Comparison of ENCODE assay signal across 9 cellular contexts in genomic region chr18:35267809-35268208, GRCh38. TPM values are rescaled to one million over a fixed set of nuclear protein-coding genes. Genes with fewer than 3 reads are reported as not detected.
DNase-seq lines count a peak whose midpoint lies in the region; ATAC-seq and TF ChIP-seq lines count a peak whose summit lies in the region.
"Had no signal": no experiment of that assay in that cellular context is flagged by ENCODE, and none has a peak within 500 bp of the region (broad histone marks: within the 10 kb centered on the region; RNA-seq: fewer than 3 reads in every experiment).

No MANE protein-coding gene starts in this region.

- H3K27me3 ChIP-seq in AG04450 (ENCODE audit: control insufficient read depth, insufficient read depth, low read length) (no peaks in the 10 kb centered on the region), Peyer's patch (no peaks in the 10 kb centered on the region), dorsolateral prefrontal cortex (no peaks in the 10 kb centered on the region)

- CTCF ChIA-PET in AG04450 (lab: Charles Lee) = no interaction called here

- H3K36me3 ChIP-seq in Peyer's patch = no peaks in the 10 kb centered on the region

- H3K27ac Mint-ChIP-seq in natural killer cell treated with Interleukin-12 subunit alpha and Interleukin-12 subunit beta and Interleukin-15 and Interleukin-18, amount 100 ng/mL, for 72 hours = peak overlapping the region; percentile 84 to 96

- H3K4me1 Mint-ChIP-seq in natural killer cell treated with Interleukin-12 subunit alpha and Interleukin-12 subunit beta and Interleukin-15 and Interleukin-18, amount 100 ng/mL, for 72 hours (ENCODE audit: low read depth in 2 of 2) = peaks cover 31 to 32% of the 10 kb centered on the region in 2 donors
- H3K4me1 Mint-ChIP-seq: brain had no signal

- peaks cover 16% of the 10 kb centered on the region for H3K36me3 Mint-ChIP-seq in natural killer cell treated with Interleukin-12 subunit alpha and Interleukin-12 subunit beta and Interleukin-15 and Interleukin-18, amount 100 ng/mL, for 72 hours

- ATAC-seq in natural killer cell treated with Interleukin-12 subunit alpha and Interleukin-12 subunit beta and Interleukin-15 and Interleukin-18, amount 100 ng/mL, for 72 hours = no peak
- no peak for ATAC-seq in HG02840 (IDR thresholded peaks at IDR 0.05; ENCODE audit: low FRiP score, unreplicated experiment)
- ATAC-seq in HG02623 (IDR thresholded peaks at IDR 0.05; ENCODE audit: unreplicated experiment) = no peak
- no peak for ATAC-seq in GM18868 (IDR thresholded peaks at IDR 0.05; ENCODE audit: unreplicated experiment)

- no peak for DNase-seq in AG04450 (ENCODE audit: low read depth, low spot score)
- DNase-seq in Peyer's patch = peak in 2 of 3 donors; percentile 69 to 79
- peak in 1 of 10 donors; percentile 35 for DNase-seq in dorsolateral prefrontal cortex
- no peak for DNase-seq in natural killer cell treated with Interleukin-12 subunit alpha and Interleukin-12 subunit beta and Interleukin-15 and Interleukin-18, amount 100 ng/mL, for 72 hours (ENCODE audit: low spot score)
- no peak for DNase-seq in NCI-H2196 (lab: John Stamatoyannopoulos, UW; ENCODE audit: unreplicated experiment)

- H3K27ac ChIP-seq in AG04450 (ENCODE audit: low read depth, low read length) (no peak overlapping the region), Peyer's patch (peak overlapping the region in 3 of 4 donors; percentile 73 to 91 (median 78)), dorsolateral prefrontal cortex (peak overlapping the region in 56 of 59 donors; percentile 17 to 94 (median 84))

- no peak for TF ChIP-seq POLR2A in Peyer's patch (IDR thresholded peaks at IDR 0.05)

- POLR2A ChIA-PET in AG04450 (lab: Yijun Ruan, JAX) = interaction anchor here (1.4 to 1.7 kb wide), 2 partner anchors 22 to 27 kb away, joined by 3 to 6 read pairs; partner anchors contain the start of genes ZNF397 and ZSCAN30

- H3K4me3 ChIP-seq in AG04450 (ENCODE audit: low read depth, low read length) (peak overlapping the region; percentile 35; the same call in 1 of the 2 replicates), Peyer's patch (peak overlapping the region; percentile 65 to 84 (median 73)), dorsolateral prefrontal cortex (peak overlapping the region; percentile 26 to 90 (median 72))

- TF ChIP-seq CTCF in AG04450 (IDR thresholded peaks at IDR 0.05; ENCODE audit: low read depth, low read length) = no peak
- TF ChIP-seq CTCF in Peyer's patch (IDR thresholded peaks at IDR 0.05) = no peak
- no peak for TF ChIP-seq CTCF in dorsolateral prefrontal cortex (IDR thresholded peaks at IDR 0.05 in 54 of 56, conservative IDR thresholded peaks at IDR 0.05 in 2 of 56; ENCODE audit: low read depth in 1 of 56, partially characterized antibody in 56 of 56)

- H3K9me3 Mint-ChIP-seq in natural killer cell treated with Interleukin-12 subunit alpha and Interleukin-12 subunit beta and Interleukin-15 and Interleukin-18, amount 100 ng/mL, for 72 hours = peaks cover 13% of the 10 kb centered on the region

- peak overlapping the region; percentile 96 for H3K4me3 Mint-ChIP-seq in natural killer cell treated with Interleukin-12 subunit alpha and Interleukin-12 subunit beta and Interleukin-15 and Interleukin-18, amount 100 ng/mL, for 72 hours

- H3K27me3 Mint-ChIP-seq in natural killer cell treated with Interleukin-12 subunit alpha and Interleukin-12 subunit beta and Interleukin-15 and Interleukin-18, amount 100 ng/mL, for 72 hours = no peaks in the 10 kb centered on the region
- H3K27me3 Mint-ChIP-seq: brain had no signal

- H3K9me3 ChIP-seq in AG04450 (ENCODE audit: control insufficient read depth, insufficient read depth, low read length) (peaks cover 29% of the 10 kb centered on the region), Peyer's patch (no peaks in the 10 kb centered on the region)

- peaks cover 0 to 8% (median 2%) of the 10 kb centered on the region in 4 donors for H3K4me1 ChIP-seq in Peyer's patch

- intact Hi-C loops in dorsolateral prefrontal cortex (cut with DNase I) = no loop called here

RNA-seq across cellular contexts. Expression of gene ZSCAN30, which starts 22.2 kb away (rescaled TPM):
- polyA plus RNA-seq in AG04450 (2011; rRNA removed) = 14.4 and 14.5 TPM in 2 replicates
- polyA minus RNA-seq in AG04450 (2011; rRNA and poly(A)+ RNA removed) = 14.2 and 19.5 TPM in 2 replicates
- 10 to 100 TPM; 20.3 to 51.2 (median 26.8) TPM for total RNA-seq in Peyer's patch
- total RNA-seq in dorsolateral prefrontal cortex = 10 to 100 TPM; 17.0 to 49.2 (median 28.7) TPM
- 10 to 100 TPM; 22.2 to 25.6 TPM for total RNA-seq in natural killer cell treated with Interleukin-12 subunit alpha and Interleukin-12 subunit beta and Interleukin-15 and Interleukin-18, amount 100 ng/mL, for 72 hours

RNA-seq across cellular contexts. Expression of gene ZNF397, which starts 27.0 kb away (rescaled TPM):
- polyA plus RNA-seq in AG04450 (2011; rRNA removed) = 9.7 and 11.0 TPM in 2 replicates
- 13.5 and 15.1 TPM in 2 replicates for polyA minus RNA-seq in AG04450 (2011; rRNA and poly(A)+ RNA removed)
- total RNA-seq in Peyer's patch = 10 to 100 TPM; 25.4 to 38.0 (median 29.6) TPM
- 10 to 100 TPM; 32.9 to 72.7 (median 48.5) TPM for total RNA-seq in dorsolateral prefrontal cortex
- total RNA-seq in natural killer cell treated with Interleukin-12 subunit alpha and Interleukin-12 subunit beta and Interleukin-15 and Interleukin-18, amount 100 ng/mL, for 72 hours = 10 to 100 TPM; 12.5 to 15.0 TPM

Comparison
In these comparisons a context has a peak if more than half of its experiments do, and no peak if none do; other contexts are left out.
1. DNase-seq: peak in Peyer's patch (2 of 3); none in AG04450 (single experiment), natural killer cell treated with Interleukin-12 subunit alpha and Interleukin-12 subunit beta and Interleukin-15 and Interleukin-18, amount 100 ng/mL, for 72 hours (single experiment) and NCI-H2196 (single experiment).
2. Peak in every context shown above with its lines, with median percentiles within 50 percentile points of each other: H3K4me3 ChIP-seq.